Comparison of ENCODE assay signal across 2 cellular contexts in the genomic region with DNA sequence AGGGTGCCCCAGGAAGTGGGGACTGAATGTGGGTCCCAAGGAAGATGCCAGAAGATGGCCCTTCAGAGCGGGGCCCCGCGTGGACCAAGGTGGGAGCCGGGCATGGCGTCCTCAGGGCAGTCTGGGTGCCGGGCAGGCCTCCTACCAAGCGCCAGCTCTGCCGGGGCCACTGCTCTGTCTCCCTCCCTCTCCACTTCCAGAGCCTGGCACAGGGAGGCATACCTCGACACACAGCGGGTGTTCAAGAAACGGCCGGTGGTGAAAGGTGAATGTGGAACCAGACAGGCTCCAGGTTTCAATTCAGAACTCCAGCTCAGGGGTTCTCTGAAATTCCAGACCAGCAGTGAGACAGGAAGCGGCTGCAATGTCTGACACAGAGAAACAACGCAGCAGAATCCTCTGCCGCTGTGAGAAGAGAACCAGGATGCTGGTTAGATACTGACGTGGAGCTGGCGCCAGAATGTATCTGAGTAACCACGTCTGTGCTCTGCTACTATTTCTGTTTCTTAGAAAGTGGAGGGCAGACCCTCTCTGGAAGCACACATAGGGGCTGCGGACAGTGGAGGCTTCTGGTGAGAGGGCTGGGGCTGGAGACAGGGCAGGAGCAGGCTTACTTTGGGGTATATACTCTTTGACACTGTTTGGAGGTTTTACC.
A peak's percentile ranks its signal among the peaks of the same experiment; 100 is the strongest.
TF ChIP-seq lines count a peak whose summit lies in the region.

No MANE protein-coding gene starts in this region.

TF ChIP-seq in HEK293, 187 proteins besides CTCF, POLR2A, EP300 and RAD21:
- TF ChIP-seq ZNF600 (tag by site-specific recombination; IDR thresholded peaks at IDR 0.05) (peak; percentile 29; the same call in 1 of the 2 replicates), ZBTB17 (tag by site-specific recombination; IDR thresholded peaks at IDR 0.05) (peak; percentile 33; the same call in 1 of the 2 replicates), ZNF768 (tag by site-specific recombination; IDR thresholded peaks at IDR 0.05) (peak; percentile 60; the same call in 1 of the 2 replicates), ZNF626 (tag by site-specific recombination; IDR thresholded peaks at IDR 0.05) (no peak)
- TF ChIP-seq, protein P1, sequence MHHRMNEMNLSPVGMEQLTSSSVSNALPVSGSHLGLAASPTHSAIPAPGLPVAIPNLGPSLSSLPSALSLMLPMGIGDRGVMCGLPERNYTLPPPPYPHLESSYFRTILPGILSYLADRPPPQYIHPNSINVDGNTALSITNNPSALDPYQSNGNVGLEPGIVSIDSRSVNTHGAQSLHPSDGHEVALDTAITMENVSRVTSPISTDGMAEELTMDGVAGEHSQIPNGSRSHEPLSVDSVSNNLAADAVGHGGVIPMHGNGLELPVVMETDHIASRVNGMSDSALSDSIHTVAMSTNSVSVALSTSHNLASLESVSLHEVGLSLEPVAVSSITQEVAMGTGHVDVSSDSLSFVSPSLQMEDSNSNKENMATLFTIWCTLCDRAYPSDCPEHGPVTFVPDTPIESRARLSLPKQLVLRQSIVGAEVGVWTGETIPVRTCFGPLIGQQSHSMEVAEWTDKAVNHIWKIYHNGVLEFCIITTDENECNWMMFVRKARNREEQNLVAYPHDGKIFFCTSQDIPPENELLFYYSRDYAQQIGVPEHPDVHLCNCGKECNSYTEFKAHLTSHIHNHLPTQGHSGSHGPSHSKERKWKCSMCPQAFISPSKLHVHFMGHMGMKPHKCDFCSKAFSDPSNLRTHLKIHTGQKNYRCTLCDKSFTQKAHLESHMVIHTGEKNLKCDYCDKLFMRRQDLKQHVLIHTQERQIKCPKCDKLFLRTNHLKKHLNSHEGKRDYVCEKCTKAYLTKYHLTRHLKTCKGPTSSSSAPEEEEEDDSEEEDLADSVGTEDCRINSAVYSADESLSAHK (tag by site-specific recombination; IDR thresholded peaks at IDR 0.05), result 0 out of 2 replicates have a peak, but pooled peaks have one; percentile 40
TF ChIP-seq in HEK293: peak in this region for 4.

TF ChIP-seq in GM12878, 131 proteins besides CTCF, POLR2A, EP300 and RAD21 (continued from another document):
- TF ChIP-seq, protein P2, sequence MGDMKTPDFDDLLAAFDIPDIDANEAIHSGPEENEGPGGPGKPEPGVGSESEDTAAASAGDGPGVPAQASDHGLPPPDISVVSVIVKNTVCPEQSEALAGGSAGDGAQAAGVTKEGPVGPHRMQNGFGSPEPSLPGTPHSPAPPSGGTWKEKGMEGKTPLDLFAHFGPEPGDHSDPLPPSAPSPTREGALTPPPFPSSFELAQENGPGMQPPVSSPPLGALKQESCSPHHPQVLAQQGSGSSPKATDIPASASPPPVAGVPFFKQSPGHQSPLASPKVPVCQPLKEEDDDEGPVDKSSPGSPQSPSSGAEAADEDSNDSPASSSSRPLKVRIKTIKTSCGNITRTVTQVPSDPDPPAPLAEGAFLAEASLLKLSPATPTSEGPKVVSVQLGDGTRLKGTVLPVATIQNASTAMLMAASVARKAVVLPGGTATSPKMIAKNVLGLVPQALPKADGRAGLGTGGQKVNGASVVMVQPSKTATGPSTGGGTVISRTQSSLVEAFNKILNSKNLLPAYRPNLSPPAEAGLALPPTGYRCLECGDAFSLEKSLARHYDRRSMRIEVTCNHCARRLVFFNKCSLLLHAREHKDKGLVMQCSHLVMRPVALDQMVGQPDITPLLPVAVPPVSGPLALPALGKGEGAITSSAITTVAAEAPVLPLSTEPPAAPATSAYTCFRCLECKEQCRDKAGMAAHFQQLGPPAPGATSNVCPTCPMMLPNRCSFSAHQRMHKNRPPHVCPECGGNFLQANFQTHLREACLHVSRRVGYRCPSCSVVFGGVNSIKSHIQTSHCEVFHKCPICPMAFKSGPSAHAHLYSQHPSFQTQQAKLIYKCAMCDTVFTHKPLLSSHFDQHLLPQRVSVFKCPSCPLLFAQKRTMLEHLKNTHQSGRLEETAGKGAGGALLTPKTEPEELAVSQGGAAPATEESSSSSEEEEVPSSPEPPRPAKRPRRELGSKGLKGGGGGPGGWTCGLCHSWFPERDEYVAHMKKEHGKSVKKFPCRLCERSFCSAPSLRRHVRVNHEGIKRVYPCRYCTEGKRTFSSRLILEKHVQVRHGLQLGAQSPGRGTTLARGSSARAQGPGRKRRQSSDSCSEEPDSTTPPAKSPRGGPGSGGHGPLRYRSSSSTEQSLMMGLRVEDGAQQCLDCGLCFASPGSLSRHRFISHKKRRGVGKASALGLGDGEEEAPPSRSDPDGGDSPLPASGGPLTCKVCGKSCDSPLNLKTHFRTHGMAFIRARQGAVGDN (IDR thresholded peaks at IDR 0.05), result no peak
- TF ChIP-seq, protein P3, sequence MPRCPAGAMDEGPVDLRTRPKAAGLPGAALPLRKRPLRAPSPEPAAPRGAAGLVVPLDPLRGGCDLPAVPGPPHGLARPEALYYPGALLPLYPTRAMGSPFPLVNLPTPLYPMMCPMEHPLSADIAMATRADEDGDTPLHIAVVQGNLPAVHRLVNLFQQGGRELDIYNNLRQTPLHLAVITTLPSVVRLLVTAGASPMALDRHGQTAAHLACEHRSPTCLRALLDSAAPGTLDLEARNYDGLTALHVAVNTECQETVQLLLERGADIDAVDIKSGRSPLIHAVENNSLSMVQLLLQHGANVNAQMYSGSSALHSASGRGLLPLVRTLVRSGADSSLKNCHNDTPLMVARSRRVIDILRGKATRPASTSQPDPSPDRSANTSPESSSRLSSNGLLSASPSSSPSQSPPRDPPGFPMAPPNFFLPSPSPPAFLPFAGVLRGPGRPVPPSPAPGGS (IDR thresholded peaks at IDR 0.05; ENCODE audit: borderline replicate concordance, insufficient read depth, low read depth, low read length, poor library complexity, severe bottlenecking), result no peak
- TF ChIP-seq, protein P4, sequence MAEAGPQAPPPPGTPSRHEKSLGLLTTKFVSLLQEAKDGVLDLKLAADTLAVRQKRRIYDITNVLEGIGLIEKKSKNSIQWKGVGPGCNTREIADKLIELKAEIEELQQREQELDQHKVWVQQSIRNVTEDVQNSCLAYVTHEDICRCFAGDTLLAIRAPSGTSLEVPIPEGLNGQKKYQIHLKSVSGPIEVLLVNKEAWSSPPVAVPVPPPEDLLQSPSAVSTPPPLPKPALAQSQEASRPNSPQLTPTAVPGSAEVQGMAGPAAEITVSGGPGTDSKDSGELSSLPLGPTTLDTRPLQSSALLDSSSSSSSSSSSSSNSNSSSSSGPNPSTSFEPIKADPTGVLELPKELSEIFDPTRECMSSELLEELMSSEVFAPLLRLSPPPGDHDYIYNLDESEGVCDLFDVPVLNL (IDR thresholded peaks at IDR 0.05; ENCODE audit: low read depth, low read length), result no peak
- TF ChIP-seq LARP7 (IDR thresholded peaks at IDR 0.05), result no peak
- TF ChIP-seq ESRRA (IDR thresholded peaks at IDR 0.05; ENCODE audit: low read length), result no peak
- TF ChIP-seq HCFC1 (IDR thresholded peaks at IDR 0.05; ENCODE audit: low read length), result no peak
- TF ChIP-seq, protein P5, sequence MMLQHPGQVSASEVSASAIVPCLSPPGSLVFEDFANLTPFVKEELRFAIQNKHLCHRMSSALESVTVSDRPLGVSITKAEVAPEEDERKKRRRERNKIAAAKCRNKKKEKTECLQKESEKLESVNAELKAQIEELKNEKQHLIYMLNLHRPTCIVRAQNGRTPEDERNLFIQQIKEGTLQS (IDR thresholded peaks at IDR 0.05; ENCODE audit: borderline replicate concordance, extremely low read depth, low read depth, low read length), result no peak
- no peak for TF ChIP-seq RUNX3 (IDR thresholded peaks at IDR 0.05; ENCODE audit: low read length)
- TF ChIP-seq SREBF2 (IDR thresholded peaks at IDR 0.05; ENCODE audit: low read length), result no peak
- TF ChIP-seq CHD2 (IDR thresholded peaks at IDR 0.05; ENCODE audit: borderline replicate concordance, low read depth, low read length), result no peak
- no peak for TF ChIP-seq RELA (IDR thresholded peaks at IDR 0.05; ENCODE audit: borderline replicate concordance, partially characterized antibody)
- TF ChIP-seq RFX5 (IDR thresholded peaks at IDR 0.05; ENCODE audit: low read depth, low read length), result no peak
- TF ChIP-seq, protein P6, sequence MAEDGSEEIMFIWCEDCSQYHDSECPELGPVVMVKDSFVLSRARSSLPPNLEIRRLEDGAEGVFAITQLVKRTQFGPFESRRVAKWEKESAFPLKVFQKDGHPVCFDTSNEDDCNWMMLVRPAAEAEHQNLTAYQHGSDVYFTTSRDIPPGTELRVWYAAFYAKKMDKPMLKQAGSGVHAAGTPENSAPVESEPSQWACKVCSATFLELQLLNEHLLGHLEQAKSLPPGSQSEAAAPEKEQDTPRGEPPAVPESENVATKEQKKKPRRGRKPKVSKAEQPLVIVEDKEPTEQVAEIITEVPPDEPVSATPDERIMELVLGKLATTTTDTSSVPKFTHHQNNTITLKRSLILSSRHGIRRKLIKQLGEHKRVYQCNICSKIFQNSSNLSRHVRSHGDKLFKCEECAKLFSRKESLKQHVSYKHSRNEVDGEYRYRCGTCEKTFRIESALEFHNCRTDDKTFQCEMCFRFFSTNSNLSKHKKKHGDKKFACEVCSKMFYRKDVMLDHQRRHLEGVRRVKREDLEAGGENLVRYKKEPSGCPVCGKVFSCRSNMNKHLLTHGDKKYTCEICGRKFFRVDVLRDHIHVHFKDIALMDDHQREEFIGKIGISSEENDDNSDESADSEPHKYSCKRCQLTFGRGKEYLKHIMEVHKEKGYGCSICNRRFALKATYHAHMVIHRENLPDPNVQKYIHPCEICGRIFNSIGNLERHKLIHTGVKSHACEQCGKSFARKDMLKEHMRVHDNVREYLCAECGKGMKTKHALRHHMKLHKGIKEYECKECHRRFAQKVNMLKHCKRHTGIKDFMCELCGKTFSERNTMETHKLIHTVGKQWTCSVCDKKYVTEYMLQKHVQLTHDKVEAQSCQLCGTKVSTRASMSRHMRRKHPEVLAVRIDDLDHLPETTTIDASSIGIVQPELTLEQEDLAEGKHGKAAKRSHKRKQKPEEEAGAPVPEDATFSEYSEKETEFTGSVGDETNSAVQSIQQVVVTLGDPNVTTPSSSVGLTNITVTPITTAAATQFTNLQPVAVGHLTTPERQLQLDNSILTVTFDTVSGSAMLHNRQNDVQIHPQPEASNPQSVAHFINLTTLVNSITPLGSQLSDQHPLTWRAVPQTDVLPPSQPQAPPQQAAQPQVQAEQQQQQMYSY (CRISPR knock-in tag; IDR thresholded peaks at IDR 0.05), result no peak
- TF ChIP-seq IKZF2 (IDR thresholded peaks at IDR 0.05), result no peak
- TF ChIP-seq STAT3 (IDR thresholded peaks at IDR 0.05; ENCODE audit: low read depth, low read length), result no peak
